In the genomic region with DNA sequence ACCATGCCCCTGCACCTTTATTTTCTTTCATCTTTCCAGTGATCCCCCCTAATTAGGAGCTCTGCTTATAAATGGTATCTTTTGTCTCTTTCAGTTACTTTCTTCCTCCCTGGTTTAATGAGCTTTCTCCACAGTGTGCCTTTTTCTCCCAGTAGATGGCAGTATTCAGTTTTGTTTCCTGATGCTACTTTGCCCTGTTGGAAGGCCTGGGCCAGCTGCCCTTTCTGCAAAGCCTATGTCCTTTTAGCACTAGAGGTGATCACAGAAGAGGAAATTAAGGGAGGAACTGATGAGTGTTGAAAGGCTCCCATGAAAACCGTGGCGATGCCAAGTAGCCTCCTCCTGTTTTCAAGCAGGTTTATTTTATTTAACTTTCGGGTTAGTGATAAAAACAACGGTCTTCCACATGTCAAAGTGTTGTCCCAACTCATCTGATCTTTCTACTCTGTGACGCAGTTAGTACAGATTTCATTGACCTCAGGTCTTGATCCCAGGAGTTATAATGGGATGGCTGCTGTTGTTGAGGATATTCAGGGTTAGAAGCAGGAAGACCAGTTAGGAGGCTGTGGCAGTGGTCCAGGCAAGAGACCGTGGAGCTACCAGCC, we compare ENCODE assay signal across 8 cellular contexts.
A peak's percentile ranks its signal among the peaks of the same experiment; 100 is the strongest.
DNase-seq lines count a peak whose midpoint lies in the region; ATAC-seq, FAIRE-seq and TF ChIP-seq lines count a peak whose summit lies in the region.

No MANE protein-coding gene starts in this region.

- H3K36me3 ChIP-seq in GM06990 (ENCODE audit: control insufficient read depth, insufficient read depth, low read length) (no peaks in the 10 kb centered on the region), pancreas (no peaks in the 10 kb centered on the region)

- TF ChIP-seq CTCF in GM06990 (IDR thresholded peaks at IDR 0.05; ENCODE audit: insufficient read depth, low read length, poor library complexity, severe bottlenecking) = peak; percentile 69
- TF ChIP-seq CTCF in foreskin fibroblast (IDR thresholded peaks at IDR 0.05; ENCODE audit: low read depth, low read length) = peak; percentile 72
- TF ChIP-seq CTCF in pancreas (IDR thresholded peaks at IDR 0.05) = peak; percentile 50 to 77 (median 62)

- intact Hi-C loops in pancreas (cut with DNase I) = no loop called here

- no peak overlapping the region for H3K4me3 ChIP-seq in GM06990 (replicated peaks; ENCODE audit: low read depth, low read length)
- no peak overlapping the region for H3K4me3 ChIP-seq in foreskin fibroblast (ENCODE audit: low read depth in 1 of 2, low read length in 2 of 2)
- no peak overlapping the region for H3K4me3 ChIP-seq in pancreas

- FAIRE-seq in H54 (lab: Jason Lieb, UNC) (peak; percentile 81), pancreas (lab: Jason Lieb, UNC) (peak; percentile 45)

- TF ChIP-seq POLR2A in H54 (IDR thresholded peaks at IDR 0.05; ENCODE audit: low read depth, low read length) = no peak

- no peaks in the 10 kb centered on the region for H3K4me1 ChIP-seq in pancreas

- ATAC-seq in pancreas = peak; percentile 84 to 93 (median 92)

- no peaks in the 10 kb centered on the region for H3K9me3 ChIP-seq in pancreas

- WGBS in pancreas, 2 donors = 63 to 65% methylated on average over 6 of the region's 6 CpGs

- in situ Hi-C loops in SK-MEL-5 (cut with HindIII; ENCODE audit: low pct_unique_long_range_greater_than_20kb, low sequenced_read_pairs) = no loop called here

- H3K27me3 ChIP-seq in GM06990 (replicated peaks; ENCODE audit: control insufficient read depth, insufficient read depth, low read length) (no peaks in the 10 kb centered on the region), pancreas (no peaks in the 10 kb centered on the region)

- no peak overlapping the region for H3K27ac ChIP-seq in pancreas

- DNase-seq in GM06990 (ENCODE audit: extremely low read depth, insufficient read length) (no peak), H54 (ENCODE audit: insufficient read length, low spot score) (peak; percentile 4), M059J (ENCODE audit: low read depth) (peak; percentile 62), SK-MEL-5 (ENCODE audit: low read depth, low spot score) (peak; percentile 82), foreskin fibroblast (peak in 1 of 2 donors; percentile 79), pancreas (peak in 4 of 6 donors; percentile 25 to 43 (median 36))
- no peak for DNase-seq in activated T-cell treated with anti-CD3 and anti-CD28 coated beads, Interleukin-2, amount 50 U/mL, for 1 hour
- DNase-seq in activated CD8-positive, alpha-beta memory T cell treated with anti-CD3 and anti-CD28 coated beads, Interleukin-2, amount 50 U/mL, for 48 hours = no peak

Comparison
In these comparisons a context has a peak if more than half of its experiments do, and no peak if none do; other contexts are left out.
1. DNase-seq: peak in H54 (single experiment), M059J (single experiment), SK-MEL-5 (single experiment) and pancreas (4 of 6); none in GM06990 (single experiment), activated T-cell treated with anti-CD3 and anti-CD28 coated beads, Interleukin-2, amount 50 U/mL, for 1 hour (single experiment) and activated CD8-positive, alpha-beta memory T cell treated with anti-CD3 and anti-CD28 coated beads, Interleukin-2, amount 50 U/mL, for 48 hours (single experiment).
2. Peak in every context shown above with its lines, with median percentiles within 50 percentile points of each other: CTCF ChIP-seq.